Comparison of ENCODE assay signal across 40 cellular contexts in the genomic region with DNA sequence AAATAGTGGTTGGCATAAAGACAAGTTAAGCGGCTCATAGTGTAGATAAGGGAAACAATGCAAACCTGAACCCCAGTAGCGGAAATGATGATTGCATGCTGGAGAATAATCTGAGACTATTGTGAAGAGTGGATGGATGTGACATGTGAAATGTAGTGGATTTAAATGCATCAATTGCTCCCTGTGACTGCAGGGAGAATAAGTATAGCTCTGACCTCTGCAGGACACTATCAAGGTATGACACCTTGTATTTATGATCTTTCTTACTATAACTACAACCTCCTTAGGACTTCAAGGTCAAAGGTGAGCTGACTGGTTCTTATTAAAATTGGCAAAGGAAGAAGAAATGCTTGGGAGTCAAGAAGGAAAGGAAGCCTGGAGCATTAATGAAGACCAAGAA.
"Had no signal": no experiment of that assay in that cellular context is flagged by ENCODE, and none has a peak within 500 bp of the region (broad histone marks: within the 10 kb centered on the region; RNA-seq: fewer than 3 reads in every experiment).

No MANE protein-coding gene starts in this region.

- H3K4me1 Mint-ChIP-seq: activated naive CD4-positive, alpha-beta T cell treated with anti-CD3 and anti-CD28 coated beads, Interleukin-2, amount 10 ng/mL, durations not matched to agents 7 days and 5 days; activated naive CD4-positive, alpha-beta T cell treated with anti-CD3 and anti-CD28 coated beads, Interleukin-2, amount 50 U/mL, for 24 hours; activated naive CD8-positive, alpha-beta T cell treated with anti-CD3 and anti-CD28 coated beads for 36 hours; activated naive CD8-positive, alpha-beta T cell treated with anti-CD3 and anti-CD28 coated beads, Interleukin-2, amount 10 ng/mL, durations not matched to agents 7 days and 5 days; activated naive CD8-positive, alpha-beta T cell treated with anti-CD3 and anti-CD28 coated beads, Interleukin-2, amount 50 U/mL, for 24 hours; activated T-helper 17 cell treated with anti-CD3 and anti-CD28 coated beads, Interleukin-2, amount 50 U/mL, for 72 hours; central memory CD8-positive, alpha-beta T cell had no signal

- FAIRE-seq: astrocyte, bronchial epithelial cell had no signal

- H3K27me3 ChIP-seq: adrenal gland, ascending aorta, body of pancreas, brain microvascular endothelial cell, cardiac muscle cell had no signal

- H3K4me1 ChIP-seq: adrenal gland, ascending aorta, body of pancreas, breast epithelium had no signal

- H3K9me3 ChIP-seq: adrenal gland, ascending aorta, body of pancreas, breast epithelium had no signal

- DNase-seq: activated effector memory CD4-positive, alpha-beta T cell treated with anti-CD3 and anti-CD28 coated beads, Interleukin-2, amount 50 U/mL, for 16 hours; activated effector memory CD4-positive, alpha-beta T cell treated with Interleukin-2 at 50 U/mL for 16 hours; activated gamma-delta T cell; activated gamma-delta T cell treated with Interleukin-2 at 50 U/mL for 16 hours; activated naive CD4-positive, alpha-beta T cell; activated naive CD4-positive, alpha-beta T cell treated with anti-CD3 and anti-CD28 coated beads for 36 hours; activated naive CD4-positive, alpha-beta T cell treated with anti-CD3 and anti-CD28 coated beads, Interleukin-2, amount 10 ng/mL, durations not matched to agents 7 days and 5 days; activated naive CD4-positive, alpha-beta T cell treated with anti-CD3 and anti-CD28 coated beads, Interleukin-2, amount 50 U/mL, for 16 hours; activated naive CD4-positive, alpha-beta T cell treated with Interleukin-2 at 50 U/mL for 16 hours; activated naive CD8-positive, alpha-beta T cell treated with anti-CD3 and anti-CD28 coated beads for 36 hours; activated naive CD8-positive, alpha-beta T cell treated with anti-CD3 and anti-CD28 coated beads, Interleukin-2, amount 10 ng/mL, durations not matched to agents 7 days and 5 days; activated naive CD8-positive, alpha-beta T cell treated with anti-CD3 and anti-CD28 coated beads, Interleukin-2, amount 50 U/mL, for 24 hours; activated T-cell treated with anti-CD3 and anti-CD28 coated beads for 4 hours; activated T-cell treated with anti-CD3 and anti-CD28 coated beads, Interleukin-2, amount 50 U/mL, for 1 hour; activated T-cell treated with anti-CD3 and anti-CD28 coated beads, Interleukin-2, amount 50 U/mL, for 24 hours; activated T-cell treated with anti-CD3 and anti-CD28 coated beads, Interleukin-2, amount 50 U/mL, for 4 hours; activated T-cell treated with anti-CD3 and anti-CD28 coated beads, Interleukin-2, amount 50 U/mL, for 48 hours; adrenal gland; amniotic stem cell; amygdala; anterior cingulate cortex; aorta; body of pancreas; brain microvascular endothelial cell; caudate nucleus; central memory CD4-positive, alpha-beta T cell; cerebellar nuclear complex had no signal

- H3K4me3 Mint-ChIP-seq: activated naive CD4-positive, alpha-beta T cell treated with anti-CD3 and anti-CD28 coated beads for 36 hours; activated naive CD4-positive, alpha-beta T cell treated with anti-CD3 and anti-CD28 coated beads, Interleukin-2, amount 10 ng/mL, durations not matched to agents 7 days and 5 days; activated naive CD4-positive, alpha-beta T cell treated with anti-CD3 and anti-CD28 coated beads, Interleukin-2, amount 50 U/mL, for 24 hours; activated naive CD8-positive, alpha-beta T cell; activated naive CD8-positive, alpha-beta T cell treated with anti-CD3 and anti-CD28 coated beads for 36 hours; activated naive CD8-positive, alpha-beta T cell treated with anti-CD3 and anti-CD28 coated beads, Interleukin-2, amount 10 ng/mL, durations not matched to agents 7 days and 5 days; activated naive CD8-positive, alpha-beta T cell treated with anti-CD3 and anti-CD28 coated beads, Interleukin-2, amount 50 U/mL, for 24 hours; activated T-cell treated with anti-CD3 and anti-CD28 coated beads, Interleukin-2, amount 50 U/mL, for 24 hours; activated T-cell treated with anti-CD3 and anti-CD28 coated beads, Interleukin-2, amount 50 U/mL, for 4 hours; activated T-helper 1 cell treated with anti-CD3 and anti-CD28 coated beads, Interleukin-12 subunit alpha, Interleukin-12 subunit beta, Interleukin-2, Interleukin-4 antibody, amounts not matched to agents 30 ng/mL and 10 ng/mL and 1 ng/mL, durations not matched to agents 14 hours and 24 hours and 36 hours; activated T-helper 17 cell treated with anti-CD3 and anti-CD28 coated beads, Interleukin-2, amount 50 U/mL, for 72 hours; brain; central memory CD8-positive, alpha-beta T cell had no signal

- H3K27ac Mint-ChIP-seq: activated naive CD4-positive, alpha-beta T cell treated with anti-CD3 and anti-CD28 coated beads for 36 hours; activated naive CD4-positive, alpha-beta T cell treated with anti-CD3 and anti-CD28 coated beads, Interleukin-2, amount 10 ng/mL, durations not matched to agents 7 days and 5 days; activated naive CD4-positive, alpha-beta T cell treated with anti-CD3 and anti-CD28 coated beads, Interleukin-2, amount 50 U/mL, for 24 hours; activated naive CD4-positive, alpha-beta T cell treated with anti-CD3 and anti-CD28 coated beads, Interleukin-2, amount 50 U/mL, for 72 hours; activated naive CD8-positive, alpha-beta T cell; activated naive CD8-positive, alpha-beta T cell treated with anti-CD3 and anti-CD28 coated beads for 36 hours; activated naive CD8-positive, alpha-beta T cell treated with anti-CD3 and anti-CD28 coated beads, Interleukin-2, amount 10 ng/mL, durations not matched to agents 7 days and 5 days; activated naive CD8-positive, alpha-beta T cell treated with anti-CD3 and anti-CD28 coated beads, Interleukin-2, amount 50 U/mL, for 24 hours; activated T-cell treated with anti-CD3 and anti-CD28 coated beads, Interleukin-2, amount 50 U/mL, for 24 hours; activated T-helper 1 cell treated with anti-CD3 and anti-CD28 coated beads, Interleukin-12 subunit alpha, Interleukin-12 subunit beta, Interleukin-2, Interleukin-4 antibody, amounts not matched to agents 30 ng/mL and 10 ng/mL and 1 ng/mL, durations not matched to agents 14 hours and 24 hours and 36 hours; activated T-helper 17 cell treated with anti-CD3 and anti-CD28 coated beads, Interleukin-2, amount 50 U/mL, for 72 hours; activated T-helper 2 cell treated with anti-CD3 and anti-CD28 coated beads, Interferon-gamma antibody, Interleukin-2, Interleukin-4, amounts not matched to agents 10 μg/mL and 5 μg/mL and 100 μg/mL, durations not matched to agents 14 hours and 24 hours and 36 hours; brain had no signal

- ATAC-seq: activated naive CD4-positive, alpha-beta T cell treated with anti-CD3 and anti-CD28 coated beads, Interleukin-2, amount 50 U/mL, for 72 hours; activated naive CD8-positive, alpha-beta T cell treated with anti-CD3 and anti-CD28 coated beads, Interleukin-2, amount 50 U/mL, for 24 hours; activated T-cell treated with anti-CD3 and anti-CD28 coated beads, Interleukin-2, amount 50 U/mL, for 4 hours; activated T-helper 17 cell treated with anti-CD3 and anti-CD28 coated beads, Interleukin-2, amount 50 U/mL, for 72 hours; body of pancreas had no signal

- H3K27ac ChIP-seq: adrenal gland, ascending aorta, body of pancreas, brain microvascular endothelial cell, breast epithelium, cardiac muscle cell had no signal

- H3K27me3 Mint-ChIP-seq: activated naive CD4-positive, alpha-beta T cell treated with anti-CD3 and anti-CD28 coated beads, Interleukin-2, amount 10 ng/mL, durations not matched to agents 7 days and 5 days; brain; central memory CD8-positive, alpha-beta T cell had no signal

- H3K9me3 Mint-ChIP-seq: activated naive CD4-positive, alpha-beta T cell treated with anti-CD3 and anti-CD28 coated beads for 36 hours; activated naive CD4-positive, alpha-beta T cell treated with anti-CD3 and anti-CD28 coated beads, Interleukin-2, amount 10 ng/mL, durations not matched to agents 7 days and 5 days; activated naive CD4-positive, alpha-beta T cell treated with anti-CD3 and anti-CD28 coated beads, Interleukin-2, amount 50 U/mL, for 24 hours; activated naive CD8-positive, alpha-beta T cell treated with anti-CD3 and anti-CD28 coated beads for 36 hours; activated naive CD8-positive, alpha-beta T cell treated with anti-CD3 and anti-CD28 coated beads, Interleukin-2, amount 10 ng/mL, durations not matched to agents 7 days and 5 days; activated naive CD8-positive, alpha-beta T cell treated with anti-CD3 and anti-CD28 coated beads, Interleukin-2, amount 50 U/mL, for 24 hours; activated T-cell treated with anti-CD3 and anti-CD28 coated beads, Interleukin-2, amount 50 U/mL, for 24 hours; activated T-cell treated with anti-CD3 and anti-CD28 coated beads, Interleukin-2, amount 50 U/mL, for 4 hours; activated T-helper 1 cell treated with anti-CD3 and anti-CD28 coated beads, Interleukin-12 subunit alpha, Interleukin-12 subunit beta, Interleukin-2, Interleukin-4 antibody, amounts not matched to agents 30 ng/mL and 10 ng/mL and 1 ng/mL, durations not matched to agents 14 hours and 24 hours and 36 hours; activated T-helper 2 cell treated with anti-CD3 and anti-CD28 coated beads, Interferon-gamma antibody, Interleukin-2, Interleukin-4, amounts not matched to agents 10 μg/mL and 5 μg/mL and 100 μg/mL, durations not matched to agents 14 hours and 24 hours and 36 hours had no signal

- H3K4me3 ChIP-seq: adrenal gland, ascending aorta, body of pancreas, breast epithelium, cardiac muscle cell had no signal

- H3K36me3 Mint-ChIP-seq: activated naive CD4-positive, alpha-beta T cell treated with anti-CD3 and anti-CD28 coated beads, Interleukin-2, amount 10 ng/mL, durations not matched to agents 7 days and 5 days; activated naive CD4-positive, alpha-beta T cell treated with anti-CD3 and anti-CD28 coated beads, Interleukin-2, amount 50 U/mL, for 24 hours; activated naive CD4-positive, alpha-beta T cell treated with anti-CD3 and anti-CD28 coated beads, Interleukin-2, amount 50 U/mL, for 72 hours; activated naive CD8-positive, alpha-beta T cell; activated naive CD8-positive, alpha-beta T cell treated with anti-CD3 and anti-CD28 coated beads for 36 hours; activated naive CD8-positive, alpha-beta T cell treated with anti-CD3 and anti-CD28 coated beads, Interleukin-2, amount 10 ng/mL, durations not matched to agents 7 days and 5 days; brain had no signal

- H3K36me3 ChIP-seq: adrenal gland, ascending aorta, brain microvascular endothelial cell, breast epithelium, cardiac muscle cell had no signal
